In genomic region chr1:119091618-119092017, GRCh38 we compare ENCODE assay signal across 19 cellular contexts. TPM values are rescaled to one million over a fixed set of nuclear protein-coding genes. Genes with fewer than 3 reads are reported as not detected.
A peak's percentile ranks its signal among the peaks of the same experiment; 100 is the strongest.
DNase-seq lines count a peak whose midpoint lies in the region; ATAC-seq, FAIRE-seq and TF ChIP-seq lines count a peak whose summit lies in the region.
"Had no signal": no experiment of that assay in that cellular context is flagged by ENCODE, and none has a peak within 500 bp of the region (broad histone marks: within the 10 kb centered on the region; RNA-seq: fewer than 3 reads in every experiment).

No MANE protein-coding gene starts in this region.

- WGBS in pancreas, 2 donors: 51 to 58% methylated on average over 4 of the region's 4 CpGs

- H3K36me3 ChIP-seq in right atrium auricular region (no peaks in the 10 kb centered on the region), pancreas (no peaks in the 10 kb centered on the region), WERI-Rb-1 (no peaks in the 10 kb centered on the region)
- H3K36me3 ChIP-seq: BLaER1 had no signal

- FAIRE-seq in pancreas (lab: Jason Lieb, UNC): no peak
- FAIRE-seq: A549, GM12891 had no signal

- peak; percentile 27 for ATAC-seq in left ventricle myocardium superior
- peak in 3 of 4 donors; percentile 24 to 45 (median 40) for ATAC-seq in pancreas
- ATAC-seq: A549; CD8-positive, alpha-beta T cell; HCT116 had no signal

- intact Hi-C loops in left ventricle myocardium superior (cut with micrococcal nuclease): no loop called here
- intact Hi-C loops in pancreas (cut with DNase I): no loop called here

- no peak for DNase-seq in left ventricle myocardium superior
- no peak for DNase-seq in right atrium auricular region (ENCODE audit: low spot score)
- peak; percentile 37 for DNase-seq in kidney glomerular epithelial cell (lab: John Stamatoyannopoulos, UW)
- no peak for DNase-seq in pancreas
- no peak for DNase-seq in GM19238 (ENCODE audit: insufficient read length, low spot score)
- no peak for DNase-seq in 8988T
- no peak for DNase-seq in WERI-Rb-1
- DNase-seq in NCI-H2227 (lab: John Stamatoyannopoulos, UW; ENCODE audit: unreplicated experiment): no peak
- DNase-seq: Calu3; CD8-positive, alpha-beta T cell; GOT3; MM.1S; NCI-H1092; NCI-H2081 treated with DMSO at 0.1 percent for 48 hours; NCI-H510A had no signal

- no peak overlapping the region for H3K27ac ChIP-seq in right atrium auricular region
- H3K27ac ChIP-seq in pancreas: no peak overlapping the region
- no peak overlapping the region for H3K27ac ChIP-seq in WERI-Rb-1
- H3K27ac ChIP-seq: A549, BLaER1 had no signal

- H3K9me3 ChIP-seq in right atrium auricular region (no peaks in the 10 kb centered on the region), pancreas (no peaks in the 10 kb centered on the region), WERI-Rb-1 (ENCODE audit: severe bottlenecking) (no peaks in the 10 kb centered on the region)

- H3K4me1 ChIP-seq in right atrium auricular region: peaks cover 0 to 15% of the 10 kb centered on the region in 2 donors
- no peaks in the 10 kb centered on the region for H3K4me1 ChIP-seq in pancreas
- H3K4me1 ChIP-seq: A549, BLaER1 had no signal

- TF ChIP-seq CTCF in right atrium auricular region (IDR thresholded peaks at IDR 0.05): no peak
- no peak for TF ChIP-seq CTCF in pancreas (IDR thresholded peaks at IDR 0.05)
- no peak for TF ChIP-seq CTCF in WERI-Rb-1 (IDR thresholded peaks at IDR 0.05; ENCODE audit: low read depth, low read length)

- H3K27me3 ChIP-seq in right atrium auricular region (no peaks in the 10 kb centered on the region), pancreas (no peaks in the 10 kb centered on the region), WERI-Rb-1 (ENCODE audit: insufficient read depth, low read depth, severe bottlenecking) (no peaks in the 10 kb centered on the region)
- H3K27me3 ChIP-seq: BLaER1 had no signal

- no peak overlapping the region for H3K4me3 ChIP-seq in right atrium auricular region
- no peak overlapping the region for H3K4me3 ChIP-seq in pancreas
- H3K4me3 ChIP-seq in WERI-Rb-1 (ENCODE audit: low read depth, low read length): no peak overlapping the region
- H3K4me3 ChIP-seq: A549, BLaER1 had no signal

RNA-seq across cellular contexts. Expression of gene WARS2, which starts 48.8 kb away (rescaled TPM):
- total RNA-seq in left ventricle myocardium superior: 9.3 TPM
- 10 to 100 TPM in 1 of 2 donors, 1 to 10 TPM in 1; 9.5 to 13.2 TPM for total RNA-seq in right atrium auricular region
- total RNA-seq in pancreas: 10 to 100 TPM in 3 of 6 donors, 1 to 10 TPM in 3; 8.0 to 14.0 (median 11.4) TPM
- polyA plus RNA-seq in pancreas: 1 to 10 TPM; 3.4 to 3.6 TPM
